In genomic region chr10:103856497-103857175, GRCh38 we compare ENCODE assay signal across 11 cellular contexts. TPM values are rescaled to one million over a fixed set of nuclear protein-coding genes. Genes with fewer than 3 reads are reported as not detected.
DNase-seq lines count a peak whose midpoint lies in the region; ATAC-seq and TF ChIP-seq lines count a peak whose summit lies in the region.
"Had no signal": no experiment of that assay in that cellular context is flagged by ENCODE, and none has a peak within 500 bp of the region (broad histone marks: within the 10 kb centered on the region; RNA-seq: fewer than 3 reads in every experiment).

No MANE protein-coding gene starts in this region.

- no peaks in the 10 kb centered on the region for H3K9me3 Mint-ChIP-seq in CD8-positive, alpha-beta T cell
- no peaks in the 10 kb centered on the region for H3K9me3 Mint-ChIP-seq in activated naive CD8-positive, alpha-beta T cell (ENCODE audit: low read depth)

- no peaks in the 10 kb centered on the region for H3K36me3 ChIP-seq in A673 (ENCODE audit: insufficient read depth, low read length, poor library complexity, severe bottlenecking)
- H3K36me3 ChIP-seq in CD8-positive, alpha-beta T cell (ENCODE audit: insufficient read depth, low read length), result no peaks in the 10 kb centered on the region
- H3K36me3 ChIP-seq in liver (ENCODE audit: control insufficient read depth in 4 of 4, insufficient read depth in 3 of 4, low read depth in 1 of 4, low read length in 3 of 4), result no peaks in the 10 kb centered on the region
- H3K36me3 ChIP-seq: brain microvascular endothelial cell, gastrocnemius medialis had no signal

- no TSS peak for BruUV-seq in A673 (replicated peaks; lab: Mats Ljungman, UMichigan)

- no peak for TF ChIP-seq RAD21 in liver (IDR thresholded peaks at IDR 0.05)

- H3K27ac Mint-ChIP-seq in CD8-positive, alpha-beta T cell, result no peak overlapping the region
- no peak overlapping the region for H3K27ac Mint-ChIP-seq in activated naive CD8-positive, alpha-beta T cell

- TF ChIP-seq CTCF in A673 (conservative IDR thresholded peaks at IDR 0.05; ENCODE audit: low read depth, low read length), result no peak
- no peak for TF ChIP-seq CTCF in CD8-positive, alpha-beta T cell (IDR thresholded peaks at IDR 0.05)
- TF ChIP-seq CTCF in liver (IDR thresholded peaks at IDR 0.05; ENCODE audit: low read depth, low read length, missing input control), result no peak

- H3K27me3 Mint-ChIP-seq in CD8-positive, alpha-beta T cell (ENCODE audit: low read depth), result peaks cover 31% of the 10 kb centered on the region
- H3K27me3 Mint-ChIP-seq in activated naive CD8-positive, alpha-beta T cell, result peaks cover 21% of the 10 kb centered on the region

- POLR2A ChIA-PET in A673 (lab: Charles Lee; ENCODE audit: low non-redundant PET), result no interaction called here
- POLR2A ChIA-PET in CD8-positive, alpha-beta T cell (lab: Charles Lee), result no interaction called here

- CTCF ChIA-PET in A673 (lab: Charles Lee), result interaction anchor here (0.6 to 1.1 kb wide), 3 partner anchors 123 to 314 kb away, joined by 3 to 8 read pairs (median 3); no protein-coding TSS in a partner anchor
- CTCF ChIA-PET in CD8-positive, alpha-beta T cell (lab: Charles Lee), result interaction anchor here (0.6 to 8.1 kb wide), 8 partner anchors 8 to 154 kb away, joined by 3 to 121 read pairs (median 5); no protein-coding TSS in a partner anchor

- H3K4me3 Mint-ChIP-seq in CD8-positive, alpha-beta T cell, result peak overlapping the region; percentile 71
- H3K4me3 Mint-ChIP-seq in activated naive CD8-positive, alpha-beta T cell, result peak overlapping the region; percentile 77

- 66% methylated on average over 8 of the region's 8 CpGs for WGBS in liver

- no peaks in the 10 kb centered on the region for H3K27me3 ChIP-seq in A673 (replicated peaks; ENCODE audit: insufficient read depth, low read depth, low read length, poor library complexity)
- H3K27me3 ChIP-seq in CD8-positive, alpha-beta T cell (ENCODE audit: insufficient read depth, low read length), result no peaks in the 10 kb centered on the region
- no peaks in the 10 kb centered on the region for H3K27me3 ChIP-seq in liver (ENCODE audit: control insufficient read depth in 4 of 4, insufficient read depth in 4 of 4, low read length in 3 of 4)
- H3K27me3 ChIP-seq: brain microvascular endothelial cell, gastrocnemius medialis had no signal

- intact Hi-C loops in A673 (cut with micrococcal nuclease; ENCODE audit: unreplicated experiment), result no loop called here
- intact Hi-C loops in CD8-positive, alpha-beta T cell (cut with DNase I, micrococcal nuclease), result loop anchor here in 1 of 2 experiments (10.0 kb wide), 1 partner anchor 252 kb away; no protein-coding TSS in a partner anchor

- H3K9me3 ChIP-seq in A673 (ENCODE audit: low read depth, low read length, poor library complexity, severe bottlenecking) (no peaks in the 10 kb centered on the region), liver (ENCODE audit: control insufficient read depth in 4 of 4, low read length in 3 of 4) (no peaks in the 10 kb centered on the region)
- no peaks in the 10 kb centered on the region for H3K9me3 ChIP-seq in CD8-positive, alpha-beta T cell (ENCODE audit: low read length)
- H3K9me3 ChIP-seq: gastrocnemius medialis had no signal

- peaks cover 30% of the 10 kb centered on the region for H3K4me1 ChIP-seq in A673 (ENCODE audit: insufficient read depth, low read length, poor library complexity, severe bottlenecking)
- H3K4me1 ChIP-seq in CD8-positive, alpha-beta T cell (ENCODE audit: insufficient read depth, low read length), result peaks cover 11% of the 10 kb centered on the region
- H3K4me1 ChIP-seq in liver (ENCODE audit: control insufficient read depth in 4 of 4, insufficient read depth in 4 of 4, low read length in 3 of 4), result peaks cover 2 to 29% (median 27%) of the 10 kb centered on the region in 4 donors

- H3K36me3 Mint-ChIP-seq in CD8-positive, alpha-beta T cell, result peaks cover 3% of the 10 kb centered on the region
- no peaks in the 10 kb centered on the region for H3K36me3 Mint-ChIP-seq in activated naive CD8-positive, alpha-beta T cell

- H3K4me1 Mint-ChIP-seq in CD8-positive, alpha-beta T cell (ENCODE audit: low read depth), result peaks cover 18% of the 10 kb centered on the region
- H3K4me1 Mint-ChIP-seq in activated naive CD8-positive, alpha-beta T cell (ENCODE audit: low read depth), result peaks cover 15% of the 10 kb centered on the region

- ATAC-seq in CD8-positive, alpha-beta T cell, result no peak
- ATAC-seq in HG03095 (IDR thresholded peaks at IDR 0.05; ENCODE audit: unreplicated experiment) (no peak), GM18867 (IDR thresholded peaks at IDR 0.05; ENCODE audit: unreplicated experiment) (no peak), GM21381 (IDR thresholded peaks at IDR 0.05; ENCODE audit: unreplicated experiment) (no peak)
- ATAC-seq: gastrocnemius medialis had no signal

- H3K27ac ChIP-seq in A673 (ENCODE audit: low read depth, low read length, poor library complexity, severe bottlenecking) (peak overlapping the region; percentile 61), liver (ENCODE audit: low read depth in 1 of 2, low read length in 2 of 2) (peak overlapping the region; percentile 51 to 57)
- H3K27ac ChIP-seq in CD8-positive, alpha-beta T cell (ENCODE audit: low read depth, low read length), result no peak overlapping the region
- H3K27ac ChIP-seq: brain microvascular endothelial cell had no signal

- DNase-seq in A673 (ENCODE audit: low spot score) (no peak), middle frontal gyrus (ENCODE audit: extremely low spot score, low spot score) (no peak)
- DNase-seq in CD8-positive, alpha-beta T cell, result no peak
- DNase-seq: brain microvascular endothelial cell, gastrocnemius medialis, NCI-H774 had no signal

- peak overlapping the region; percentile 73 for H3K4me3 ChIP-seq in A673 (ENCODE audit: low read depth, low read length, poor library complexity, severe bottlenecking)
- H3K4me3 ChIP-seq in CD8-positive, alpha-beta T cell (ENCODE audit: low read depth, low read length), result no peak overlapping the region
- H3K4me3 ChIP-seq in liver (ENCODE audit: low read depth in 1 of 3, low read length in 3 of 3), result peak overlapping the region in 1 of 3 donors; percentile 78

- H3K9ac ChIP-seq in liver (ENCODE audit: low read depth in 1 of 2, low read length in 2 of 2), result no peak overlapping the region

TF ChIP-seq in liver, 16 proteins besides CTCF, POLR2A, EP300 and RAD21:
- TF ChIP-seq SP1 (IDR thresholded peaks at IDR 0.05) (peak; percentile 27), FOXA2 (IDR thresholded peaks at IDR 0.05) (no peak)

RNA-seq across cellular contexts. Expression of gene SH3PXD2A, which starts 1.3 kb away (rescaled TPM):
- total RNA-seq in A673 (2021) (54.9 and 57.1 TPM in 2 replicates), liver (1 to 10 TPM; 4.5 to 5.5 TPM)
- total RNA-seq in CD8-positive, alpha-beta T cell, result 1 to 10 TPM; 7.6 to 9.2 TPM
- polyA plus RNA-seq in liver, result 1 to 10 TPM in 1 of 2 donors, under 1 TPM in 1; 0.82 to 3.3 TPM
